Comparison of ENCODE assay signal across 19 cellular contexts in the genomic region with DNA sequence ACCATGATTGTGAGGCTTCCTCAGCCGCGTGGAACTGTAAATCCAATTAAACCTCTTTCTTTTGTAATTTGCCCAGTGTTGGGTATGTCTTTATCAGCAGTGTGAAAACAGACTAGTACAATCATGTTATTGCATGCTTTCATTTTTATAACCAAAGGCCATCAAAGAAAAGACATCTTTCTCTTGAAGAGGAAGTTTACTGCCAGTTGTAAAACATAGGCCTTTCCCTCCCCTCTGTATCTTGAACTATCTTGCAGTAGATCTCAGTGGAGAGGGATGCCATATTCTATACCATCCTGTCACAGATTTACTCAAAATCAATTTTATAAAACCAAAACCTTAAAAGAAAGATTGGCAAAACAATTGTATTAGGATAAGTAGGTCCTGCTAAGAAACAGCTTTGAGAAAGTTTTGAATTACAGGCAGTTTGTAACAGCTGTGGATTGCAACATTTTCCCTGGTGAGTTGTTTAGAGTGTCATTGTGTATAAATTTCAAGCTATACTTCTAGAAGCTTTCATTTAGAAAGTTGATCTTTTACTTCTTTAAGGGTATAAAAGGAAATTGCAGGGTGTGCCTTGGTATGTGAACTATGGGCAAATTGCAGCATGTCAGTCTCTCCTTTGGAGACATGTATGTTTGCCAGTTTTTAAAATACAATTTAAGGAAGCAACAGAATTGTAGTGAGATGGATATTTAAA.
DNase-seq lines count a peak whose midpoint lies in the region; ATAC-seq and TF ChIP-seq lines count a peak whose summit lies in the region.
"Had no signal": no experiment of that assay in that cellular context is flagged by ENCODE, and none has a peak within 500 bp of the region (broad histone marks: within the 10 kb centered on the region; RNA-seq: fewer than 3 reads in every experiment).

No MANE protein-coding gene starts in this region.

- no peak overlapping the region for H3K4me3 Mint-ChIP-seq in activated T-helper 1 cell treated with anti-CD3 and anti-CD28 coated beads, Interleukin-12 subunit alpha, Interleukin-12 subunit beta, Interleukin-2, Interleukin-4 antibody, amounts not matched to agents 30 ng/mL and 10 ng/mL and 1 ng/mL, durations not matched to agents 14 hours and 24 hours and 36 hours
- H3K4me3 Mint-ChIP-seq in natural killer cell treated with Interleukin-12 subunit alpha and Interleukin-12 subunit beta and Interleukin-15 and Interleukin-18, amount 100 ng/mL, for 72 hours, result no peak overlapping the region
- H3K4me3 Mint-ChIP-seq: dendritic cell treated with granulocyte-macrophage colony-stimulating factor and Interleukin-4, amounts not matched to agents 40 ng/mL and 50 ng/mL, for 4 days; GM23338; nephron progenitor cell had no signal

- no peaks in the 10 kb centered on the region for H3K4me1 ChIP-seq in A673 (ENCODE audit: insufficient read depth, low read length, poor library complexity, severe bottlenecking)
- H3K4me1 ChIP-seq: ascending aorta, lower lobe of right lung had no signal

- H3K27ac ChIP-seq in epithelial cell of prostate (peak overlapping the region; percentile 79), A673 (ENCODE audit: low read depth, low read length, poor library complexity, severe bottlenecking) (no peak overlapping the region)
- H3K27ac ChIP-seq: ascending aorta, C4-2B, lower lobe of right lung had no signal

- H3K36me3 Mint-ChIP-seq in activated T-helper 1 cell treated with anti-CD3 and anti-CD28 coated beads, Interleukin-12 subunit alpha, Interleukin-12 subunit beta, Interleukin-2, Interleukin-4 antibody, amounts not matched to agents 30 ng/mL and 10 ng/mL and 1 ng/mL, durations not matched to agents 14 hours and 24 hours and 36 hours (ENCODE audit: low read depth), result no peaks in the 10 kb centered on the region
- no peaks in the 10 kb centered on the region for H3K36me3 Mint-ChIP-seq in natural killer cell treated with Interleukin-12 subunit alpha and Interleukin-12 subunit beta and Interleukin-15 and Interleukin-18, amount 100 ng/mL, for 72 hours

- no peaks in the 10 kb centered on the region for H3K4me1 Mint-ChIP-seq in activated T-helper 1 cell treated with anti-CD3 and anti-CD28 coated beads, Interleukin-12 subunit alpha, Interleukin-12 subunit beta, Interleukin-2, Interleukin-4 antibody, amounts not matched to agents 30 ng/mL and 10 ng/mL and 1 ng/mL, durations not matched to agents 14 hours and 24 hours and 36 hours (ENCODE audit: low read depth)
- no peaks in the 10 kb centered on the region for H3K4me1 Mint-ChIP-seq in natural killer cell treated with Interleukin-12 subunit alpha and Interleukin-12 subunit beta and Interleukin-15 and Interleukin-18, amount 100 ng/mL, for 72 hours (ENCODE audit: low read depth in 2 of 2)
- H3K4me1 Mint-ChIP-seq: nephron progenitor cell had no signal

- H3K9me3 Mint-ChIP-seq in activated T-helper 1 cell treated with anti-CD3 and anti-CD28 coated beads, Interleukin-12 subunit alpha, Interleukin-12 subunit beta, Interleukin-2, Interleukin-4 antibody, amounts not matched to agents 30 ng/mL and 10 ng/mL and 1 ng/mL, durations not matched to agents 14 hours and 24 hours and 36 hours, result peaks cover 3% of the 10 kb centered on the region
- H3K9me3 Mint-ChIP-seq in natural killer cell treated with Interleukin-12 subunit alpha and Interleukin-12 subunit beta and Interleukin-15 and Interleukin-18, amount 100 ng/mL, for 72 hours, result peaks cover 3% of the 10 kb centered on the region

- POLR2A ChIA-PET in A673 (lab: Charles Lee; ENCODE audit: low non-redundant PET), result no interaction called here

- CTCF ChIA-PET in A673 (lab: Charles Lee), result no interaction called here

- no peaks in the 10 kb centered on the region for H3K9me3 ChIP-seq in A673 (ENCODE audit: low read depth, low read length, poor library complexity, severe bottlenecking)
- H3K9me3 ChIP-seq: ascending aorta, lower lobe of right lung, MG63 had no signal

- no peaks in the 10 kb centered on the region for H3K36me3 ChIP-seq in A673 (ENCODE audit: insufficient read depth, low read length, poor library complexity, severe bottlenecking)
- H3K36me3 ChIP-seq: ascending aorta, lower lobe of right lung, MG63 had no signal

- H3K27me3 Mint-ChIP-seq in activated T-helper 1 cell treated with anti-CD3 and anti-CD28 coated beads, Interleukin-12 subunit alpha, Interleukin-12 subunit beta, Interleukin-2, Interleukin-4 antibody, amounts not matched to agents 30 ng/mL and 10 ng/mL and 1 ng/mL, durations not matched to agents 14 hours and 24 hours and 36 hours (ENCODE audit: insufficient read depth), result peaks cover 3% of the 10 kb centered on the region
- peaks cover 0 to 5% of the 10 kb centered on the region in 2 donors for H3K27me3 Mint-ChIP-seq in natural killer cell treated with Interleukin-12 subunit alpha and Interleukin-12 subunit beta and Interleukin-15 and Interleukin-18, amount 100 ng/mL, for 72 hours
- H3K27me3 Mint-ChIP-seq: dendritic cell treated with granulocyte-macrophage colony-stimulating factor and Interleukin-4, amounts not matched to agents 40 ng/mL and 50 ng/mL, for 4 days had no signal

- no peak overlapping the region for H3K27ac Mint-ChIP-seq in activated T-helper 1 cell treated with anti-CD3 and anti-CD28 coated beads, Interleukin-12 subunit alpha, Interleukin-12 subunit beta, Interleukin-2, Interleukin-4 antibody, amounts not matched to agents 30 ng/mL and 10 ng/mL and 1 ng/mL, durations not matched to agents 14 hours and 24 hours and 36 hours
- H3K27ac Mint-ChIP-seq in natural killer cell treated with Interleukin-12 subunit alpha and Interleukin-12 subunit beta and Interleukin-15 and Interleukin-18, amount 100 ng/mL, for 72 hours, result no peak overlapping the region
- H3K27ac Mint-ChIP-seq: dendritic cell treated with granulocyte-macrophage colony-stimulating factor and Interleukin-4, amounts not matched to agents 40 ng/mL and 50 ng/mL, for 4 days; GM23338; nephron progenitor cell had no signal

- DNase-seq in EH (ENCODE audit: low read depth) (peak; percentile 64), MV-4-11 (lab: John Stamatoyannopoulos, UW) (peak; percentile 63), epithelial cell of prostate (ENCODE audit: low read depth, low spot score) (no peak), myocyte (ENCODE audit: low read depth) (peak; percentile 40), A673 (ENCODE audit: low spot score) (no peak)
- no peak for DNase-seq in activated T-helper 1 cell treated with anti-CD3 and anti-CD28 coated beads, Interleukin-12 subunit alpha, Interleukin-12 subunit beta, Interleukin-2, Interleukin-4 antibody, amounts not matched to agents 30 ng/mL and 10 ng/mL and 1 ng/mL, durations not matched to agents 14 hours and 24 hours and 36 hours (ENCODE audit: low spot score)
- DNase-seq in natural killer cell treated with Interleukin-12 subunit alpha and Interleukin-12 subunit beta and Interleukin-15 and Interleukin-18, amount 100 ng/mL, for 72 hours (ENCODE audit: low spot score), result no peak
- DNase-seq: activated gamma-delta T cell, DMS79, foreskin melanocyte, lower lobe of right lung, MG63, nephron progenitor cell, SHP77 treated with DMSO at 0.1 percent for 48 hours had no signal

- BruUV-seq in A673 (replicated peaks; lab: Mats Ljungman, UMichigan), result no TSS peak

- intact Hi-C loops in activated T-helper 1 cell treated with anti-CD3 and anti-CD28 coated beads, Interleukin-12 subunit alpha, Interleukin-12 subunit beta, Interleukin-2, Interleukin-4 antibody, amounts not matched to agents 30 ng/mL and 10 ng/mL and 1 ng/mL, durations not matched to agents 14 hours and 24 hours and 36 hours (cut with micrococcal nuclease), result no loop called here
- intact Hi-C loops in A673 (cut with micrococcal nuclease; ENCODE audit: unreplicated experiment), result no loop called here

- no peak for TF ChIP-seq CTCF in A673 (conservative IDR thresholded peaks at IDR 0.05; ENCODE audit: low read depth, low read length)

- no peak for ATAC-seq in GM18502 (IDR thresholded peaks at IDR 0.05; ENCODE audit: poor library complexity, unreplicated experiment)
- ATAC-seq in natural killer cell treated with Interleukin-12 subunit alpha and Interleukin-12 subunit beta and Interleukin-15 and Interleukin-18, amount 100 ng/mL, for 72 hours, result no peak
- ATAC-seq: GM23338, lower lobe of right lung had no signal

- no peak overlapping the region for H3K4me3 ChIP-seq in A673 (ENCODE audit: low read depth, low read length, poor library complexity, severe bottlenecking)
- H3K4me3 ChIP-seq: ascending aorta, GM23338, lower lobe of right lung, MG63 had no signal

- H3K27me3 ChIP-seq in A673 (replicated peaks; ENCODE audit: insufficient read depth, low read depth, low read length, poor library complexity), result no peaks in the 10 kb centered on the region
- H3K27me3 ChIP-seq: ascending aorta, MG63 had no signal

Comparison
In these comparisons a context has a peak if more than half of its experiments do, and no peak if none do; other contexts are left out.
1. DNase-seq: peak in EH (single experiment), MV-4-11 (single experiment) and myocyte (single experiment); none in epithelial cell of prostate (single experiment), activated T-helper 1 cell treated with anti-CD3 and anti-CD28 coated beads, Interleukin-12 subunit alpha, Interleukin-12 subunit beta, Interleukin-2, Interleukin-4 antibody, amounts not matched to agents 30 ng/mL and 10 ng/mL and 1 ng/mL, durations not matched to agents 14 hours and 24 hours and 36 hours (single experiment), A673 (single experiment) and natural killer cell treated with Interleukin-12 subunit alpha and Interleukin-12 subunit beta and Interleukin-15 and Interleukin-18, amount 100 ng/mL, for 72 hours (single experiment).